ENCODE assay signal across 16 cellular contexts in genomic region chr1:67639336-67639735, GRCh38. TPM values are rescaled to one million over a fixed set of nuclear protein-coding genes. Genes with fewer than 3 reads are reported as not detected.
A peak's percentile ranks its signal among the peaks of the same experiment; 100 is the strongest.
DNase-seq lines count a peak whose midpoint lies in the region; ATAC-seq and TF ChIP-seq lines count a peak whose summit lies in the region.
"Had no signal": no experiment of that assay in that cellular context is flagged by ENCODE, and none has a peak within 500 bp of the region (broad histone marks: within the 10 kb centered on the region; RNA-seq: fewer than 3 reads in every experiment).

No MANE protein-coding gene starts in this region.

- no peak for TF ChIP-seq POLR2A in esophagus muscularis mucosa (IDR thresholded peaks at IDR 0.05; ENCODE audit: low read depth)

- H3K4me2 ChIP-seq in hepatocyte = no peak overlapping the region

- TF ChIP-seq CTCF in esophagus muscularis mucosa (IDR thresholded peaks at IDR 0.05) = no peak
- no peak for TF ChIP-seq CTCF in hepatocyte (IDR thresholded peaks at IDR 0.05; ENCODE audit: poor library complexity)

- 56% methylated on average over 6 of the region's 6 CpGs for WGBS in right cardiac atrium
- WGBS in esophagus muscularis mucosa = 84% methylated on average over 6 of the region's 6 CpGs
- 71% methylated on average over 6 of the region's 6 CpGs for WGBS in hepatocyte (ENCODE audit: low lambda C conversion rate, missing lambda C conversion rate)

- no peak overlapping the region for H3K27ac ChIP-seq in right cardiac atrium (ENCODE audit: low read length)
- no peak overlapping the region for H3K27ac ChIP-seq in esophagus muscularis mucosa (replicated peaks in 1 of 4)
- no peak overlapping the region for H3K27ac ChIP-seq in hepatocyte
- H3K27ac ChIP-seq: GM23248 had no signal

- H4K20me1 ChIP-seq in hepatocyte (ENCODE audit: insufficient read depth, poor library complexity, severe bottlenecking) = no peaks in the 10 kb centered on the region

- H3K9me3 ChIP-seq in right cardiac atrium (ENCODE audit: control insufficient read depth, low read length) (no peaks in the 10 kb centered on the region), esophagus muscularis mucosa (no peaks in the 10 kb centered on the region), hepatocyte (ENCODE audit: low read depth) (no peaks in the 10 kb centered on the region)

- H3K27me3 ChIP-seq in right cardiac atrium (ENCODE audit: control insufficient read depth, insufficient read depth) (no peaks in the 10 kb centered on the region), esophagus muscularis mucosa (no peaks in the 10 kb centered on the region), hepatocyte (no peaks in the 10 kb centered on the region)

- no peak for TF ChIP-seq EP300 in esophagus muscularis mucosa (IDR thresholded peaks at IDR 0.05)

- peak in 2 of 3 donors; percentile 26 to 33 for DNase-seq in right cardiac atrium
- DNase-seq in Right ventricle myocardium inferior (ENCODE audit: missing footprints) = no peak
- DNase-seq in SK-N-DZ (ENCODE audit: low spot score) = peak; percentile 23
- DNase-seq in esophagus muscularis mucosa (ENCODE audit: extremely low spot score) = peak; percentile 72
- DNase-seq in NCI-H774 (lab: John Stamatoyannopoulos, UW) = no peak
- DNase-seq in hepatocyte (ENCODE audit: low spot score) = no peak
- DNase-seq: C1 segment of cervical spinal cord; Calu3; CD4-positive, alpha-beta memory T cell; COR-L47; DMS53; DMS79 treated with DMSO at 0.1 percent for 48 hours; GM23248; H7; HCEC 1CT had no signal

- intact Hi-C loops in right cardiac atrium (cut with DNase I) (no loop called here), Right ventricle myocardium inferior (cut with DNase I) (no loop called here), esophagus muscularis mucosa (cut with DNase I) (no loop called here)

- H3K4me1 ChIP-seq in right cardiac atrium (ENCODE audit: control insufficient read depth, insufficient read depth, low read length) = no peaks in the 10 kb centered on the region
- no peaks in the 10 kb centered on the region for H3K4me1 ChIP-seq in esophagus muscularis mucosa
- peaks cover 13% of the 10 kb centered on the region for H3K4me1 ChIP-seq in hepatocyte (ENCODE audit: insufficient read depth)

- ATAC-seq in right cardiac atrium (peak in 1 of 2 donors; percentile 37), Right ventricle myocardium inferior (no peak), HG03097 (IDR thresholded peaks at IDR 0.05; ENCODE audit: low FRiP score, unreplicated experiment) (no peak)

- no peaks in the 10 kb centered on the region for H3K9me2 ChIP-seq in hepatocyte (replicated peaks; ENCODE audit: insufficient read depth)

- H3K4me3 ChIP-seq in right cardiac atrium (ENCODE audit: low read length) = no peak overlapping the region
- no peak overlapping the region for H3K4me3 ChIP-seq in esophagus muscularis mucosa
- no peak overlapping the region for H3K4me3 ChIP-seq in hepatocyte
- H3K4me3 ChIP-seq: GM23248 had no signal

- H3K79me2 ChIP-seq in hepatocyte = no peaks in the 10 kb centered on the region

- H3K36me3 ChIP-seq in esophagus muscularis mucosa (no peaks in the 10 kb centered on the region), hepatocyte (replicated peaks; ENCODE audit: insufficient read depth, low read depth) (no peaks in the 10 kb centered on the region)

- H2AFZ ChIP-seq in hepatocyte = no peak overlapping the region
- H2AFZ ChIP-seq: GM23248 had no signal

RNA-seq across cellular contexts. Expression of gene GADD45A, which starts 45.7 kb away (rescaled TPM):
- total RNA-seq in right cardiac atrium = 10 to 100 TPM; 10.5 to 23.3 (median 18.2) TPM
- 24.6 TPM for polyA plus RNA-seq in right cardiac atrium
- 53.8 TPM for total RNA-seq in Right ventricle myocardium inferior
- polyA plus RNA-seq in SK-N-DZ (2014; cell fraction: cytosol; rRNA removed) = 21.2 and 29.5 TPM in 2 replicates
- polyA plus RNA-seq in SK-N-DZ (2014; cell fraction: nucleus; rRNA removed) = 57.2 and 60.1 TPM in 2 replicates
- 10 to 100 TPM; 51.1 to 80.8 (median 66.5) TPM for total RNA-seq in esophagus muscularis mucosa
- 90.5 and 93.1 TPM in 2 replicates for total RNA-seq in hepatocyte
- 175 and 178 TPM in 2 replicates for polyA plus RNA-seq in hepatocyte

Comparison
In these comparisons a context has a peak if more than half of its experiments do, and no peak if none do; other contexts are left out.
1. DNase-seq: peak in right cardiac atrium (2 of 3), SK-N-DZ (single experiment) and esophagus muscularis mucosa (single experiment); none in Right ventricle myocardium inferior (single experiment), NCI-H774 (single experiment) and hepatocyte (single experiment).